In the genomic region with DNA sequence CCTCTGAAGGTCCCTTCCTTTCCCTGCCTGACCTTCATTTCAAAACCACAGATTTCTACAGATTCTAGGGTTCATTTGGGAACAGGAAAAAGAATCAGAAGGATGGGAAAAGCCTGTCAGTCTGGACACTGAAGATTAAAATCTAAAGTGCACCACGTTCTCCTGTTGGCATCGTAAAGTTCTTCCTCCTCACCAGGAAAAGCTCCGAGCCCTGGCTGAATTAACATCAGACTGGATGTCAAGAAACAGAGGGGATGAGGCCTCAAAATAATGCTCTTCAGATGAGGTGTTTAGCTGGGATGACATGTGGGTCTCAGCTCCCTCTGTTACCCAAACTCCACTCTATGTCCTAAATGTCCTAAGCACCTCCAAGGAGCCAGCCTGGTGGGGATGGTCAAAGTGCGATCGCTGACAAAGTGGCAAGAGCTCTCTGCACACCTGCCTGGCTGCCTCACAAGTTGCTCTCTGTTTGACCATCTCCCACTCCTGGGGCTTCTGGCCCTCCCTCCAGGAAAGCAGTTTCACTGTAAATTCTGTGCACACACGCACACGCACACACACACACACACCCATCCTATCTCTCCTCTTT, we compare ENCODE assay signal across 12 cellular contexts. TPM values are rescaled to one million over a fixed set of nuclear protein-coding genes. Genes with fewer than 3 reads are reported as not detected.
A peak's percentile ranks its signal among the peaks of the same experiment; 100 is the strongest.
DNase-seq lines count a peak whose midpoint lies in the region; ATAC-seq and TF ChIP-seq lines count a peak whose summit lies in the region.
"Had no signal": no experiment of that assay in that cellular context is flagged by ENCODE, and none has a peak within 500 bp of the region (broad histone marks: within the 10 kb centered on the region; RNA-seq: fewer than 3 reads in every experiment).

No MANE protein-coding gene starts in this region.

- peaks cover 3% of the 10 kb centered on the region for H3K36me3 Mint-ChIP-seq in activated CD4-positive, alpha-beta T cell treated with anti-CD3 and anti-CD28 coated beads for 36 hours (ENCODE audit: low read depth)
- peaks cover 8% of the 10 kb centered on the region for H3K36me3 Mint-ChIP-seq in activated CD4-positive, alpha-beta memory T cell treated with anti-CD3 and anti-CD28 coated beads, Interleukin-2, amount 10 ng/mL, durations not matched to agents 7 days and 5 days (ENCODE audit: low read depth)
- no peaks in the 10 kb centered on the region for H3K36me3 Mint-ChIP-seq in glutamatergic neuron (ENCODE audit: unreplicated experiment)

- H3K9me3 ChIP-seq in spleen (no peaks in the 10 kb centered on the region), MG63 (no peaks in the 10 kb centered on the region)
- H3K9me3 ChIP-seq: mucosa of descending colon had no signal

- H3K27me3 Mint-ChIP-seq in activated CD4-positive, alpha-beta T cell treated with anti-CD3 and anti-CD28 coated beads for 36 hours, result no peaks in the 10 kb centered on the region
- peaks cover 5% of the 10 kb centered on the region for H3K27me3 Mint-ChIP-seq in activated CD4-positive, alpha-beta memory T cell treated with anti-CD3 and anti-CD28 coated beads, Interleukin-2, amount 10 ng/mL, durations not matched to agents 7 days and 5 days
- H3K27me3 Mint-ChIP-seq in glutamatergic neuron (ENCODE audit: unreplicated experiment), result peaks cover 16% of the 10 kb centered on the region

- DNase-seq in activated CD4-positive, alpha-beta T cell treated with anti-CD3 and anti-CD28 coated beads for 36 hours, result no peak
- DNase-seq in activated CD4-positive, alpha-beta T cell treated with anti-CD3 and anti-CD28 coated beads, Interleukin-2, amount 50 U/mL, for 4 hours, result no peak
- no peak for DNase-seq in activated CD4-positive, alpha-beta memory T cell treated with anti-CD3 and anti-CD28 coated beads, Interleukin-2, amount 10 ng/mL, durations not matched to agents 7 days and 5 days
- no peak for DNase-seq in glutamatergic neuron
- no peak for DNase-seq in spleen
- DNase-seq in MG63, result no peak
- no peak for DNase-seq in NCI-H2227 treated with DMSO at 0.1 percent for 48 hours (lab: John Stamatoyannopoulos, UW)
- no peak for DNase-seq in G401 (ENCODE audit: low spot score)
- DNase-seq: ACHN; NCI-H187 treated with DMSO at 0.1 percent for 48 hours; stimulated activated CD8-positive, alpha-beta memory T cell treated with anti-CD3 and anti-CD28 coated beads, Interleukin-4, amount 100 ng/mL, for 48 hours had no signal

- peak overlapping the region in 5 of 8 donors; percentile 5 to 96 (median 11) for H3K27ac ChIP-seq in spleen

- H3K27ac Mint-ChIP-seq in activated CD4-positive, alpha-beta T cell treated with anti-CD3 and anti-CD28 coated beads for 36 hours, result no peak overlapping the region
- H3K27ac Mint-ChIP-seq in activated CD4-positive, alpha-beta memory T cell treated with anti-CD3 and anti-CD28 coated beads, Interleukin-2, amount 10 ng/mL, durations not matched to agents 7 days and 5 days, result no peak overlapping the region
- peak overlapping the region; percentile 84 for H3K27ac Mint-ChIP-seq in glutamatergic neuron (ENCODE audit: unreplicated experiment)

- no peak for ATAC-seq in activated CD4-positive, alpha-beta T cell treated with anti-CD3 and anti-CD28 coated beads for 36 hours

- intact Hi-C loops in activated CD4-positive, alpha-beta T cell treated with anti-CD3 and anti-CD28 coated beads for 36 hours (cut with DNase I, micrococcal nuclease), result loop anchor here (5.0 to 10.0 kb wide), 2 partner anchors 154 to 272 kb away; a partner anchor contains a TSS
- intact Hi-C loops in spleen (cut with DNase I; ENCODE audit: low total_unique reads), result loop anchor here (5.0 kb wide), 1 partner anchor 67 kb away; a partner anchor contains a TSS

- TF ChIP-seq CTCF in glutamatergic neuron (IDR thresholded peaks at IDR 0.05; ENCODE audit: partially characterized antibody, unreplicated experiment) (no peak), spleen (IDR thresholded peaks at IDR 0.05 in 8 of 11, conservative IDR thresholded peaks at IDR 0.05 in 3 of 11) (no peak)

- H3K4me3 Mint-ChIP-seq in activated CD4-positive, alpha-beta T cell treated with anti-CD3 and anti-CD28 coated beads for 36 hours, result peak overlapping the region; percentile 81
- peak overlapping the region; percentile 78 for H3K4me3 Mint-ChIP-seq in activated CD4-positive, alpha-beta memory T cell treated with anti-CD3 and anti-CD28 coated beads, Interleukin-2, amount 10 ng/mL, durations not matched to agents 7 days and 5 days
- H3K4me3 Mint-ChIP-seq in glutamatergic neuron (ENCODE audit: unreplicated experiment), result peak overlapping the region; percentile 92

- H3K4me1 ChIP-seq in spleen, result peaks cover 21 to 79% (median 62%) of the 10 kb centered on the region in 6 donors

- H3K4me3 ChIP-seq in spleen (peak overlapping the region in 3 of 8 donors; percentile 83 to 97 (median 90)), MG63 (no peak overlapping the region)
- H3K4me3 ChIP-seq: mucosa of descending colon had no signal

- CTCF ChIA-PET in activated CD4-positive, alpha-beta T cell treated with anti-CD3 and anti-CD28 coated beads for 36 hours (lab: Charles Lee), result interaction anchor here (0.6 to 1.5 kb wide), 7 partner anchors 10 to 572 kb away, joined by 3 to 5 read pairs (median 5); a partner anchor contains a TSS
- CTCF ChIA-PET in activated CD4-positive, alpha-beta memory T cell treated with anti-CD3 and anti-CD28 coated beads, Interleukin-2, amount 10 ng/mL, durations not matched to agents 7 days and 5 days (lab: Charles Lee), result interaction anchor here (1.1 to 1.6 kb wide), 3 partner anchors 13 to 195 kb away, joined by 6 to 10 read pairs (median 6); no protein-coding TSS in a partner anchor

- WGBS in spleen, 5 donors, result 73 to 86% (median 78%) methylated on average over 7 of the region's 7 CpGs

- H3K36me3 ChIP-seq in spleen, result peaks cover 0 to 24% (median 0%) of the 10 kb centered on the region in 6 donors
- no peaks in the 10 kb centered on the region for H3K36me3 ChIP-seq in MG63

- peaks cover 24% of the 10 kb centered on the region for H3K4me1 Mint-ChIP-seq in activated CD4-positive, alpha-beta T cell treated with anti-CD3 and anti-CD28 coated beads for 36 hours
- peaks cover 44% of the 10 kb centered on the region for H3K4me1 Mint-ChIP-seq in activated CD4-positive, alpha-beta memory T cell treated with anti-CD3 and anti-CD28 coated beads, Interleukin-2, amount 10 ng/mL, durations not matched to agents 7 days and 5 days
- peaks cover 17% of the 10 kb centered on the region for H3K4me1 Mint-ChIP-seq in glutamatergic neuron (ENCODE audit: low read depth, unreplicated experiment)

- in situ Hi-C loops in G401 (cut with HindIII; ENCODE audit: low sequenced_read_pairs), result no loop called here

- H3K27me3 ChIP-seq in spleen (replicated peaks in 1 of 7) (no peaks in the 10 kb centered on the region), MG63 (no peaks in the 10 kb centered on the region)

- POLR2A ChIA-PET in activated CD4-positive, alpha-beta T cell treated with anti-CD3 and anti-CD28 coated beads for 36 hours (lab: Charles Lee), result no interaction called here
- POLR2A ChIA-PET in activated CD4-positive, alpha-beta memory T cell treated with anti-CD3 and anti-CD28 coated beads, Interleukin-2, amount 10 ng/mL, durations not matched to agents 7 days and 5 days (lab: Charles Lee), result interaction anchor here (0.9 to 1.3 kb wide), 2 partner anchors 8 to 83 kb away, joined by 3 to 4 read pairs; no protein-coding TSS in a partner anchor

- no peak for TF ChIP-seq POLR2A in spleen (IDR thresholded peaks at IDR 0.05)

- no peaks in the 10 kb centered on the region for H3K9me3 Mint-ChIP-seq in activated CD4-positive, alpha-beta T cell treated with anti-CD3 and anti-CD28 coated beads for 36 hours (ENCODE audit: low read depth)
- H3K9me3 Mint-ChIP-seq in activated CD4-positive, alpha-beta memory T cell treated with anti-CD3 and anti-CD28 coated beads, Interleukin-2, amount 10 ng/mL, durations not matched to agents 7 days and 5 days, result no peaks in the 10 kb centered on the region
- peaks cover 6% of the 10 kb centered on the region for H3K9me3 Mint-ChIP-seq in glutamatergic neuron (ENCODE audit: unreplicated experiment)

RNA-seq across cellular contexts. Expression of a gene that starts 1.9 kb away (rescaled TPM):
- 10 to 100 TPM; 43.8 to 44.0 TPM for total RNA-seq in activated CD4-positive, alpha-beta T cell treated with anti-CD3 and anti-CD28 coated beads for 36 hours
- 10 to 100 TPM; 46.4 to 47.8 TPM for total RNA-seq in activated CD4-positive, alpha-beta memory T cell treated with anti-CD3 and anti-CD28 coated beads, Interleukin-2, amount 10 ng/mL, durations not matched to agents 7 days and 5 days
- 65.5 TPM for total RNA-seq in glutamatergic neuron (ENCODE audit: unreplicated experiment)
- 10 to 100 TPM; 47.3 to 88.0 (median 68.9) TPM for total RNA-seq in spleen
- polyA plus RNA-seq in spleen, result 10 to 100 TPM; 17.0 to 29.6 (median 17.1) TPM
- 15.2 and 39.1 TPM in 2 replicates for total RNA-seq in MG63 (2014; rRNA removed; shearing (Covaris generic); ENCODE audit: low replicate concordance)
- total RNA-seq in G401 (2014; rRNA removed; shearing (Covaris generic)), result 42.1 and 95.3 TPM in 2 replicates

RNA-seq across cellular contexts. Expression of a gene that starts 44.3 kb away (rescaled TPM):
- 10 to 100 TPM; 18.5 to 27.3 TPM for total RNA-seq in activated CD4-positive, alpha-beta T cell treated with anti-CD3 and anti-CD28 coated beads for 36 hours
- 10 to 100 TPM; 52.4 to 58.1 TPM for total RNA-seq in activated CD4-positive, alpha-beta memory T cell treated with anti-CD3 and anti-CD28 coated beads, Interleukin-2, amount 10 ng/mL, durations not matched to agents 7 days and 5 days
- total RNA-seq in glutamatergic neuron (ENCODE audit: unreplicated experiment) (42.4 TPM), spleen (100 to 1,000 TPM in 1 of 7 donors, 10 to 100 TPM in 6; 43.1 to 107 (median 55.2) TPM)
- polyA plus RNA-seq in spleen, result 10 to 100 TPM; 22.3 to 35.8 (median 23.4) TPM
- 30.8 and 75.0 TPM in 2 replicates for total RNA-seq in MG63 (2014; rRNA removed; shearing (Covaris generic); ENCODE audit: low replicate concordance)
- total RNA-seq in G401 (2014; rRNA removed; shearing (Covaris generic)), result 13.6 and 16.4 TPM in 2 replicates
